ENCODE assay signal across 8 cellular contexts in the genomic region with DNA sequence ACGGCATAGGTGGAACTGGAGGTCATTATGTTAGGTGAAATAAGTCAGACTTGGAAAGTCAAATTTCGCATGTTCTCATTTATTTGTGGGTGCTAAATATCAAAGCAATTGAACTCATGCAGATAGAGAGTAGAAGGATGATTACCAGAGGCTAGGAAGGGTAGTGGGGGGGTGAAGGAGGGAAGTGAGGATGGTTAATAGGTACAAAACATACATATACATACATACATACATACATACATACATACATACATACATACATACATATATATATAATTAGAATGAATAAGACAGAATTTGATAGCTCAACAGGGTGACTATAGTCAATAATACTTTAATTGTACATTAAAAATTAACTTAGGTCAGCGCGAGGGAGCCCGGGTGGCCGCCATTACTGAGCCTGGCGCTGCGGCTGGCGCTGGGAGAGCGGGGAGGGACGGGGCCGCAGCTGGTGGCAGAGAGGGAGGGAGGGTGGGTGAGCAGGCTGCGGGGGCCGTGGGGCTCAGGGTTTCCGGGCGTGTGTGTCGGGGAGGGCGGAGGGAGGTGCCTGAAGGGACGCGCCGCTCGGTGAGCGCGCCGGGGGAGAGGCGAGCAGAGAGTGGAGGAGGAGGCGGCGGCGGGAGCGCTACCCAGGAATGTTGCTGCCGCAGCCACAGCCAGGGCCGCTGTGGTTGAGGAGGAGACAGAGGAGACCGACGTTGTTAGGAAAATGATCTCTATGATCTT.
DNase-seq lines count a peak whose midpoint lies in the region; ATAC-seq and TF ChIP-seq lines count a peak whose summit lies in the region.

No MANE protein-coding gene starts in this region.

- H3K9me3 ChIP-seq in colonic mucosa, result no peaks in the 10 kb centered on the region
- peaks cover 0 to 5% (median 0%) of the 10 kb centered on the region in 4 donors for H3K9me3 ChIP-seq in stomach

- no peak overlapping the region for H3K27ac Mint-ChIP-seq in activated CD8-positive, alpha-beta T cell treated with anti-CD3 and anti-CD28 coated beads for 36 hours

- H3K27me3 Mint-ChIP-seq in activated CD8-positive, alpha-beta T cell treated with anti-CD3 and anti-CD28 coated beads for 36 hours, result peaks cover 35% of the 10 kb centered on the region

- DNase-seq in NCI-H226, result peak; percentile 67
- DNase-seq in colonic mucosa, result peak; percentile 69
- DNase-seq in kidney glomerular epithelial cell (lab: John Stamatoyannopoulos, UW), result peak; percentile 64
- DNase-seq in stomach, result peak; percentile 69
- no peak for DNase-seq in GM10266 (ENCODE audit: extremely low spot score)
- no peak for DNase-seq in activated CD8-positive, alpha-beta T cell treated with anti-CD3 and anti-CD28 coated beads for 36 hours

- peaks cover 3% of the 10 kb centered on the region for H3K4me1 Mint-ChIP-seq in activated CD8-positive, alpha-beta T cell treated with anti-CD3 and anti-CD28 coated beads for 36 hours (ENCODE audit: low read depth)

- peak overlapping the region; percentile 36 for H3K4me3 ChIP-seq in colonic mucosa
- H3K4me3 ChIP-seq in stomach, result peak overlapping the region; percentile 40 to 49 (median 46)

- 5 to 7% (median 6%) methylated on average over 33 to 34 of the region's 34 CpGs for WGBS in stomach, 5 donors

- intact Hi-C loops in colonic mucosa (cut with DNase I), result no loop called here
- intact Hi-C loops in stomach (cut with DNase I; ENCODE audit: low total_unique reads), result no loop called here
- intact Hi-C loops in activated CD8-positive, alpha-beta T cell treated with anti-CD3 and anti-CD28 coated beads for 36 hours (cut with micrococcal nuclease), result no loop called here

- H3K27me3 ChIP-seq in colonic mucosa, result no peaks in the 10 kb centered on the region
- H3K27me3 ChIP-seq in stomach, result no peaks in the 10 kb centered on the region

- peak overlapping the region in 1 of 2 donors; percentile 43 for H3K9ac ChIP-seq in colonic mucosa (ENCODE audit: low read depth in 2 of 2, low read length in 2 of 2)

- no peak overlapping the region for H3K27ac ChIP-seq in colonic mucosa
- H3K27ac ChIP-seq in stomach, result peak overlapping the region; percentile 11 to 84 (median 43)

- CTCF ChIA-PET in activated CD8-positive, alpha-beta T cell treated with anti-CD3 and anti-CD28 coated beads for 36 hours (lab: Charles Lee), result no interaction called here

- H3K4me3 Mint-ChIP-seq in activated CD8-positive, alpha-beta T cell treated with anti-CD3 and anti-CD28 coated beads for 36 hours, result no peak overlapping the region

- no peaks in the 10 kb centered on the region for H3K36me3 Mint-ChIP-seq in activated CD8-positive, alpha-beta T cell treated with anti-CD3 and anti-CD28 coated beads for 36 hours (ENCODE audit: low read depth)

- peaks cover 3% of the 10 kb centered on the region for H3K9me3 Mint-ChIP-seq in activated CD8-positive, alpha-beta T cell treated with anti-CD3 and anti-CD28 coated beads for 36 hours

- no peaks in the 10 kb centered on the region for H3K36me3 ChIP-seq in colonic mucosa
- no peaks in the 10 kb centered on the region for H3K36me3 ChIP-seq in stomach

- TF ChIP-seq POLR2A in stomach (IDR thresholded peaks at IDR 0.05), result no peak

- TF ChIP-seq EP300 in stomach (IDR thresholded peaks at IDR 0.05), result no peak

- ATAC-seq in GM18868 (IDR thresholded peaks at IDR 0.05; ENCODE audit: unreplicated experiment), result peak; percentile 91
- no peak for ATAC-seq in HG03095 (IDR thresholded peaks at IDR 0.05; ENCODE audit: unreplicated experiment)
- ATAC-seq in activated CD8-positive, alpha-beta T cell treated with anti-CD3 and anti-CD28 coated beads for 36 hours, result no peak

- peaks cover 3% of the 10 kb centered on the region for H3K4me1 ChIP-seq in colonic mucosa
- peaks cover 6 to 11% (median 10%) of the 10 kb centered on the region in 4 donors for H3K4me1 ChIP-seq in stomach

- TF ChIP-seq CTCF in colonic mucosa (IDR thresholded peaks at IDR 0.05) (no peak), stomach (IDR thresholded peaks at IDR 0.05) (no peak), GM10266 (IDR thresholded peaks at IDR 0.05; ENCODE audit: control insufficient read depth, insufficient read depth, low read depth, missing control alignments) (no peak)
- TF ChIP-seq CTCF in activated CD8-positive, alpha-beta T cell treated with anti-CD3 and anti-CD28 coated beads for 36 hours (IDR thresholded peaks at IDR 0.05), result no peak

- POLR2A ChIA-PET in activated CD8-positive, alpha-beta T cell treated with anti-CD3 and anti-CD28 coated beads for 36 hours (lab: Charles Lee), result no interaction called here

Comparison
In these comparisons a context has a peak if more than half of its experiments do, and no peak if none do; other contexts are left out.
1. DNase-seq: peak in NCI-H226 (single experiment), colonic mucosa (single experiment), kidney glomerular epithelial cell (single experiment) and stomach (single experiment); none in GM10266 (single experiment) and activated CD8-positive, alpha-beta T cell treated with anti-CD3 and anti-CD28 coated beads for 36 hours (single experiment).